In the genomic region with DNA sequence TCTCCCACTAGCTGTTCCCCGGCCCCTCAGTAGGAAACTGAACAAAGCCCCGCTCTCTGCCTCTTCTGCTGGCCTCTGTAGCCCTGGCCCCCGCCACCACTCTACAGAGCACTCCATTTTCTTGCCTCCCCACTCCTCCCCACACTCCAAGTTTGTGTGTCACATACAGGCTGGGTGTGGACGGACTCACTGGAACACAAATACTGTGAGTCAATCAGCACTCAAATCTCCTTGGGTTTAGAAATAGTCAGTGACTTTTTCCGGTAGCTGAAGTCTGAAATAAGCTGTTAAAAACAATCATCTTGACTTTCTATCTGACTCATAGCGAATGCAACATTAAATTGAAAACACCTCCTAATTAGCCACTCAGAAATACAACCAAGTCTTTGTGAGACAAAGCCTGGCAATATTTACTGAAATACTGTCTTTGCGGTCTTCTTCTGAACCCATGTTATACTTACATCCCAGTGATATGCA, we compare ENCODE assay signal across 10 cellular contexts.
DNase-seq lines count a peak whose midpoint lies in the region; ATAC-seq and TF ChIP-seq lines count a peak whose summit lies in the region.
"Had no signal": no experiment of that assay in that cellular context is flagged by ENCODE, and none has a peak within 500 bp of the region (broad histone marks: within the 10 kb centered on the region; RNA-seq: fewer than 3 reads in every experiment).

No MANE protein-coding gene starts in this region.

- H3K4me3 Mint-ChIP-seq in HFFc6 = peak overlapping the region; percentile 33
- H3K4me3 Mint-ChIP-seq: activated naive CD8-positive, alpha-beta T cell treated with anti-CD3 and anti-CD28 coated beads, Interleukin-2, amount 10 ng/mL, durations not matched to agents 7 days and 5 days had no signal

- H2AFZ ChIP-seq in ACC112 (ENCODE audit: low read length, unreplicated experiment) = no peak overlapping the region

- H3K36me3 ChIP-seq in ACC112 (ENCODE audit: insufficient read depth, low read length) (no peaks in the 10 kb centered on the region), mesodermal cell (ENCODE audit: control insufficient read depth, insufficient read depth, low read length) (peaks cover under 1% of the 10 kb centered on the region)
- H3K36me3 ChIP-seq: BLaER1 had no signal

- H3K36me3 Mint-ChIP-seq in HFFc6 (ENCODE audit: low read depth) = no peaks in the 10 kb centered on the region; the same call in 1 of the 2 replicates
- H3K36me3 Mint-ChIP-seq: activated naive CD8-positive, alpha-beta T cell treated with anti-CD3 and anti-CD28 coated beads, Interleukin-2, amount 10 ng/mL, durations not matched to agents 7 days and 5 days had no signal

- no peaks in the 10 kb centered on the region for H3K9me3 ChIP-seq in mesodermal cell (ENCODE audit: control insufficient read depth, low read length)
- H3K9me3 ChIP-seq: BLaER1 had no signal

- peak overlapping the region; percentile 94 for H3K27ac Mint-ChIP-seq in HFFc6
- H3K27ac Mint-ChIP-seq: activated naive CD8-positive, alpha-beta T cell treated with anti-CD3 and anti-CD28 coated beads, Interleukin-2, amount 10 ng/mL, durations not matched to agents 7 days and 5 days had no signal

- H3K27me3 ChIP-seq in ACC112 (ENCODE audit: insufficient read depth, low read length) = no peaks in the 10 kb centered on the region
- H3K27me3 ChIP-seq: BLaER1 had no signal

- peaks cover 61% of the 10 kb centered on the region for H3K4me1 Mint-ChIP-seq in HFFc6 (ENCODE audit: low read depth)
- H3K4me1 Mint-ChIP-seq: activated naive CD8-positive, alpha-beta T cell treated with anti-CD3 and anti-CD28 coated beads, Interleukin-2, amount 10 ng/mL, durations not matched to agents 7 days and 5 days had no signal

- H3K4me3 ChIP-seq in ACC112 (ENCODE audit: low read depth, low read length) = 0 out of 2 replicates have a peak overlapping the region, but pooled peaks have one; percentile 30
- no peak overlapping the region for H3K4me3 ChIP-seq in choroid plexus epithelial cell (ENCODE audit: low read depth, low read length)
- H3K4me3 ChIP-seq in mesodermal cell (ENCODE audit: extremely low read depth, insufficient read depth, low read length, poor library complexity, severe bottlenecking) = no peak overlapping the region
- H3K4me3 ChIP-seq: BLaER1 had no signal

- 94 to 95% methylated on average over 6 of the region's 7 CpGs for WGBS in mesodermal cell (ENCODE audit: insufficient coverage in 2 of 2), 2 experiments

- ATAC-seq in HG02678 (IDR thresholded peaks at IDR 0.05; ENCODE audit: unreplicated experiment) = no peak

- H3K27me3 Mint-ChIP-seq in HFFc6 (ENCODE audit: insufficient read depth) = no peaks in the 10 kb centered on the region; the same call in 1 of the 2 replicates

- TF ChIP-seq CTCF in HFFc6 (IDR thresholded peaks at IDR 0.05) = no peak
- TF ChIP-seq CTCF in choroid plexus epithelial cell (conservative IDR thresholded peaks at IDR 0.05; ENCODE audit: low read depth, low read length) = no peak

- H3K27ac ChIP-seq in ACC112 (ENCODE audit: low read depth, low read length) (peak overlapping the region; percentile 97), mesodermal cell (ENCODE audit: low read depth, low read length, severe bottlenecking) (peak overlapping the region; percentile 86)
- H3K27ac ChIP-seq: BLaER1 had no signal

- H3K9me3 Mint-ChIP-seq in HFFc6 = no peaks in the 10 kb centered on the region
- H3K9me3 Mint-ChIP-seq: activated naive CD8-positive, alpha-beta T cell treated with anti-CD3 and anti-CD28 coated beads, Interleukin-2, amount 10 ng/mL, durations not matched to agents 7 days and 5 days had no signal

- H3K4me1 ChIP-seq in ACC112 (ENCODE audit: control insufficient read depth, insufficient read depth, low read length, unreplicated experiment) (peaks cover 58% of the 10 kb centered on the region), mesodermal cell (ENCODE audit: control insufficient read depth, insufficient read depth, low read length, poor library complexity, severe bottlenecking) (peaks cover 23% of the 10 kb centered on the region)
- H3K4me1 ChIP-seq: BLaER1 had no signal

- DNase-seq in HFFc6 = peak; percentile 76
- DNase-seq in choroid plexus epithelial cell (ENCODE audit: low read depth) = peak; percentile 82
- no peak for DNase-seq in NCI-H1694 treated with DMSO at 0.1 percent for 48 hours (lab: John Stamatoyannopoulos, UW)
- DNase-seq in NCI-H774 (lab: John Stamatoyannopoulos, UW) = no peak
- DNase-seq in activated gamma-delta T cell (lab: John Stamatoyannopoulos, UW) = no peak
- DNase-seq: activated naive CD8-positive, alpha-beta T cell treated with anti-CD3 and anti-CD28 coated beads, Interleukin-2, amount 10 ng/mL, durations not matched to agents 7 days and 5 days had no signal

- H3K79me2 ChIP-seq in ACC112 (ENCODE audit: control insufficient read depth, insufficient read depth, low read length, unreplicated experiment) = peaks cover 7% of the 10 kb centered on the region

Comparison
In these comparisons a context has a peak if more than half of its experiments do, and no peak if none do; other contexts are left out.
1. DNase-seq: peak in HFFc6 (single experiment) and choroid plexus epithelial cell (single experiment); none in NCI-H1694 treated with DMSO at 0.1 percent for 48 hours (single experiment), NCI-H774 (single experiment) and activated gamma-delta T cell (single experiment).